ENCODE assay signal across 18 cellular contexts in genomic region chr18:77025831-77026363, GRCh38.
DNase-seq lines count a peak whose midpoint lies in the region; ATAC-seq and TF ChIP-seq lines count a peak whose summit lies in the region.
"Had no signal": no experiment of that assay in that cellular context is flagged by ENCODE, and none has a peak within 500 bp of the region (broad histone marks: within the 10 kb centered on the region; RNA-seq: fewer than 3 reads in every experiment).

No MANE protein-coding gene starts in this region.

- peak overlapping the region; percentile 62 for H3K27ac Mint-ChIP-seq in activated CD4-positive, alpha-beta T cell treated with anti-CD3 and anti-CD28 coated beads, Interleukin-2, amount 10 ng/mL, durations not matched to agents 7 days and 5 days
- no peak overlapping the region for H3K27ac Mint-ChIP-seq in activated CD4-positive, alpha-beta T cell treated with anti-CD3 and anti-CD28 coated beads, Interleukin-2, amount 10 ng/mL, durations not matched to agents 24 days and 14 days
- peak overlapping the region; percentile 60 to 69 for H3K27ac Mint-ChIP-seq in natural killer cell

- no peaks in the 10 kb centered on the region for H3K9me3 Mint-ChIP-seq in activated CD4-positive, alpha-beta T cell treated with anti-CD3 and anti-CD28 coated beads, Interleukin-2, amount 10 ng/mL, durations not matched to agents 7 days and 5 days
- no peaks in the 10 kb centered on the region for H3K9me3 Mint-ChIP-seq in activated CD4-positive, alpha-beta T cell treated with anti-CD3 and anti-CD28 coated beads, Interleukin-2, amount 10 ng/mL, durations not matched to agents 24 days and 14 days
- H3K9me3 Mint-ChIP-seq in natural killer cell = no peaks in the 10 kb centered on the region

- CTCF ChIA-PET in activated CD4-positive, alpha-beta T cell treated with anti-CD3 and anti-CD28 coated beads, Interleukin-2, amount 10 ng/mL, durations not matched to agents 7 days and 5 days (lab: Charles Lee) = no interaction called here

- H3K36me3 Mint-ChIP-seq in activated CD4-positive, alpha-beta T cell treated with anti-CD3 and anti-CD28 coated beads, Interleukin-2, amount 10 ng/mL, durations not matched to agents 7 days and 5 days (ENCODE audit: low read depth) = peaks cover 48% of the 10 kb centered on the region
- H3K36me3 Mint-ChIP-seq in activated CD4-positive, alpha-beta T cell treated with anti-CD3 and anti-CD28 coated beads, Interleukin-2, amount 10 ng/mL, durations not matched to agents 24 days and 14 days (ENCODE audit: low read depth) = peaks cover 25% of the 10 kb centered on the region
- no peaks in the 10 kb centered on the region for H3K36me3 Mint-ChIP-seq in natural killer cell

- no peaks in the 10 kb centered on the region for H3K27me3 Mint-ChIP-seq in activated CD4-positive, alpha-beta T cell treated with anti-CD3 and anti-CD28 coated beads, Interleukin-2, amount 10 ng/mL, durations not matched to agents 7 days and 5 days
- no peaks in the 10 kb centered on the region for H3K27me3 Mint-ChIP-seq in activated CD4-positive, alpha-beta T cell treated with anti-CD3 and anti-CD28 coated beads, Interleukin-2, amount 10 ng/mL, durations not matched to agents 24 days and 14 days
- H3K27me3 Mint-ChIP-seq in natural killer cell (ENCODE audit: low read depth in 2 of 2) = no peaks in the 10 kb centered on the region
- H3K27me3 Mint-ChIP-seq: CD4-positive, alpha-beta memory T cell had no signal

- DNase-seq in activated CD4-positive, alpha-beta T cell treated with anti-CD3 and anti-CD28 coated beads, Interleukin-2, amount 10 ng/mL, durations not matched to agents 7 days and 5 days = no peak
- DNase-seq in activated CD4-positive, alpha-beta T cell treated with anti-CD3 and anti-CD28 coated beads, Interleukin-2, amount 10 ng/mL, durations not matched to agents 24 days and 14 days = no peak
- DNase-seq in natural killer cell = no peak
- no peak for DNase-seq in NAMALWA (ENCODE audit: low spot score)
- DNase-seq in NCI-H774 (lab: John Stamatoyannopoulos, UW) = no peak
- no peak for DNase-seq in stimulated activated naive CD4-positive, alpha-beta T cell treated with Interleukin-2 at 50 U/mL for 16 hours (lab: John Stamatoyannopoulos, UW)
- DNase-seq: AML-193; CD4-positive, alpha-beta memory T cell; DMS 273 treated with DMSO at 0.1 percent for 48 hours; DMS53; GM23248; HCEC 1CT; IMR-90 had no signal

- no peak for TF ChIP-seq CTCF in natural killer cell (IDR thresholded peaks at IDR 0.05)

- H3K4me3 Mint-ChIP-seq in activated CD4-positive, alpha-beta T cell treated with anti-CD3 and anti-CD28 coated beads, Interleukin-2, amount 10 ng/mL, durations not matched to agents 7 days and 5 days = no peak overlapping the region
- H3K4me3 Mint-ChIP-seq in activated CD4-positive, alpha-beta T cell treated with anti-CD3 and anti-CD28 coated beads, Interleukin-2, amount 10 ng/mL, durations not matched to agents 24 days and 14 days = no peak overlapping the region
- no peak overlapping the region for H3K4me3 Mint-ChIP-seq in natural killer cell

- H3K27ac ChIP-seq in cingulate gyrus (ENCODE audit: low read depth, low read length) = peak overlapping the region; percentile 97
- H3K27ac ChIP-seq in temporal lobe (ENCODE audit: low read depth, low read length) = peak overlapping the region; percentile 100
- H3K27ac ChIP-seq: 22Rv1, A549, C4-2B, GM23248 had no signal

- peaks cover 9% of the 10 kb centered on the region for H3K4me1 Mint-ChIP-seq in activated CD4-positive, alpha-beta T cell treated with anti-CD3 and anti-CD28 coated beads, Interleukin-2, amount 10 ng/mL, durations not matched to agents 7 days and 5 days
- peaks cover 2% of the 10 kb centered on the region for H3K4me1 Mint-ChIP-seq in activated CD4-positive, alpha-beta T cell treated with anti-CD3 and anti-CD28 coated beads, Interleukin-2, amount 10 ng/mL, durations not matched to agents 24 days and 14 days
- peaks cover 55 to 70% of the 10 kb centered on the region in 2 donors for H3K4me1 Mint-ChIP-seq in natural killer cell

- POLR2A ChIA-PET in activated CD4-positive, alpha-beta T cell treated with anti-CD3 and anti-CD28 coated beads, Interleukin-2, amount 10 ng/mL, durations not matched to agents 7 days and 5 days (lab: Charles Lee) = no interaction called here

- intact Hi-C loops in activated CD4-positive, alpha-beta T cell treated with anti-CD3 and anti-CD28 coated beads, Interleukin-2, amount 10 ng/mL, durations not matched to agents 24 days and 14 days (cut with micrococcal nuclease) = no loop called here
- intact Hi-C loops in natural killer cell (cut with micrococcal nuclease) = no loop called here

- no peak for ATAC-seq in natural killer cell
- ATAC-seq: A549 had no signal
